8 cellular contexts compared by ENCODE assay signal in the genomic region with DNA sequence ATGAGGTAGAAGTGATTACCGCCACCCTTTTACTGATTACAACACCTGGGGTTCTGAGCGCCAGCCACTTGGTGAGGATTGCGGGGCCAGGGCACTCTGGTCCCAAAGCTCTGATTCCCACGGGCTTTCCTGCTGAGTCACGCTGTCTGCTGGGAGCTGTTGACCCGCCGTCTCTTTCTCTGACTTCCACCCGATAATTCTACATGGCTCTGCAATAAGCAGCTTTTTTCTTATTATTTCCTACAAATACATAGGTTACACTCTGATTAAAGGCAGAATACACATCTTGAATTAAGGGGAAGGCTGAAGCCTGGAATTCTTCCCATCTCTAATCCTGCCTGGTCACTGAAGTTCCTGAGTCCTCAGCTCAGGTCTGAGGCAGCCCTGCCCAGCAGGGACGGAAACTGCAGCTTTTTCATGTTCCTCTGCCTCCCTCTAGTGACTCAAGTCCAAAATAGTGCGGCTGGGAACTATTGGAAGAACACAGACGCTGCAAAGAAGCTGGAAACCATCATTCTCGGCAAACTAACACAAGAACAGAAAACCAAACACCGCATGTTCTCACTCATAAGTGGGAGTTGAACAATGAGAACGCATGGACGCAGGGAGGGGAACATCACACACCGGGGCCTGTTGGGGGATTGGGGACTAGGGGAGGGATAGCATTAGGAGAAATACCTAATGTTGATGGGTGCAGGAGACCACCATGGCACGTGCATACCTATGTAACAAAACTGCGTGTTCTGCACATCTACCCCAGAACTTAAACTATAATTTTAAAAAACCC.
DNase-seq lines count a peak whose midpoint lies in the region; ATAC-seq, FAIRE-seq and TF ChIP-seq lines count a peak whose summit lies in the region.

No MANE protein-coding gene starts in this region.

- peak; percentile 79 for ATAC-seq in HG03045 (IDR thresholded peaks at IDR 0.05; ENCODE audit: unreplicated experiment)

- FAIRE-seq in GM12891 (lab: Jason Lieb, UNC), result peak; percentile 87

- H3K27ac ChIP-seq in 22Rv1 (no peak overlapping the region), VCaP (peak overlapping the region; percentile 47; the same call in 1 of the 2 replicates), colonic mucosa (no peak overlapping the region)

- no peak for TF ChIP-seq POLR2A in GM12891 (IDR thresholded peaks at IDR 0.05; ENCODE audit: low read depth, low read length)

- H3K36me3 ChIP-seq in colonic mucosa, result no peaks in the 10 kb centered on the region

- TF ChIP-seq CTCF in 22Rv1 (IDR thresholded peaks at IDR 0.05) (peak; percentile 79), VCaP (conservative IDR thresholded peaks at IDR 0.05) (peak; percentile 84), colonic mucosa (IDR thresholded peaks at IDR 0.05) (peak; percentile 54)

- peak; percentile 56 for DNase-seq in GM12891 (ENCODE audit: insufficient read length, low spot score)
- peak; percentile 35 for DNase-seq in NCI-H2171 (lab: John Stamatoyannopoulos, UW)
- DNase-seq in colonic mucosa, result peak; percentile 77
- DNase-seq in kidney glomerular epithelial cell (lab: John Stamatoyannopoulos, UW), result peak; percentile 93
- DNase-seq in stimulated activated CD4-positive, alpha-beta T cell treated with anti-CD3 and anti-CD28 coated beads, Interleukin-12 subunit alpha, Interleukin-12 subunit beta, amount 100 ng/mL, for 48 hours (ENCODE audit: low read depth in 2 of 3, low spot score in 1 of 3), result peak; percentile 31 to 54 (median 32)

- no peaks in the 10 kb centered on the region for H3K27me3 ChIP-seq in colonic mucosa

- H3K4me1 ChIP-seq in colonic mucosa, result no peaks in the 10 kb centered on the region

- intact Hi-C loops in colonic mucosa (cut with DNase I), result loop anchor here (2.0 kb wide), 2 partner anchors 199 to 291 kb away; partner anchors contain the start of gene PFKFB3

- H3K9ac ChIP-seq in colonic mucosa (ENCODE audit: low read depth in 2 of 2, low read length in 2 of 2), result no peak overlapping the region

- peak overlapping the region; percentile 20 for H3K4me3 ChIP-seq in colonic mucosa

- H3K9me3 ChIP-seq in colonic mucosa, result no peaks in the 10 kb centered on the region

TF ChIP-seq in GM12891, 5 proteins besides CTCF, POLR2A, EP300 and RAD21:
- no peak for TF ChIP-seq PAX5 (IDR thresholded peaks at IDR 0.05; ENCODE audit: insufficient read depth, low read length, severe bottlenecking)
- no peak for TF ChIP-seq POLR2AphosphoS5 (IDR thresholded peaks at IDR 0.05; ENCODE audit: low read depth, low read length)
- TF ChIP-seq TAF1 (IDR thresholded peaks at IDR 0.05; ENCODE audit: low read depth, low read length), result no peak

Comparison
In these comparisons a context has a peak if more than half of its experiments do, and no peak if none do; other contexts are left out.
1. DNase-seq: peak in every context shown above with its lines; median percentile 93 in kidney glomerular epithelial cell; 77 in colonic mucosa; 56 in GM12891; 35 in NCI-H2171; 32 in stimulated activated CD4-positive, alpha-beta T cell treated with anti-CD3 and anti-CD28 coated beads, Interleukin-12 subunit alpha, Interleukin-12 subunit beta, amount 100 ng/mL, for 48 hours.